In genomic region chr18:76958692-76959341, GRCh38 we compare ENCODE assay signal across 11 cellular contexts.
DNase-seq lines count a peak whose midpoint lies in the region; TF ChIP-seq lines count a peak whose summit lies in the region.
"Had no signal": no experiment of that assay in that cellular context is flagged by ENCODE, and none has a peak within 500 bp of the region (broad histone marks: within the 10 kb centered on the region; RNA-seq: fewer than 3 reads in every experiment).

No MANE protein-coding gene starts in this region.

- no peaks in the 10 kb centered on the region for H3K9me3 Mint-ChIP-seq in endothelial cell (ENCODE audit: unreplicated experiment)
- H3K9me3 Mint-ChIP-seq in activated T-helper 1 cell treated with anti-CD3 and anti-CD28 coated beads, Interleukin-12 subunit alpha, Interleukin-12 subunit beta, Interleukin-2, Interleukin-4 antibody, amounts not matched to agents 30 ng/mL and 10 ng/mL and 1 ng/mL, durations not matched to agents 14 hours and 24 hours and 36 hours: no peaks in the 10 kb centered on the region

- TF ChIP-seq RAD21 in Ishikawa (IDR thresholded peaks at IDR 0.05; ENCODE audit: low read depth): no peak

- peak; percentile 7 for DNase-seq in NCI-H2171 (lab: John Stamatoyannopoulos, UW)
- DNase-seq in endothelial cell (ENCODE audit: low spot score): no peak
- peak; percentile 35 for DNase-seq in pulmonary artery endothelial cell (ENCODE audit: low read depth, low spot score)
- DNase-seq in AG20443 (ENCODE audit: low spot score): no peak
- DNase-seq in AML-193 (lab: John Stamatoyannopoulos, UW): no peak
- DNase-seq in activated CD4-positive, alpha-beta T cell treated with anti-CD3 and anti-CD28 coated beads, Interleukin-2, amount 50 U/mL, for 4 hours: no peak
- DNase-seq in activated T-helper 1 cell treated with anti-CD3 and anti-CD28 coated beads, Interleukin-12 subunit alpha, Interleukin-12 subunit beta, Interleukin-2, Interleukin-4 antibody, amounts not matched to agents 30 ng/mL and 10 ng/mL and 1 ng/mL, durations not matched to agents 14 hours and 24 hours and 36 hours (ENCODE audit: low spot score): no peak
- DNase-seq: activated naive CD4-positive, alpha-beta T cell treated with Interleukin-2 at 50 U/mL for 16 hours; cortex of kidney; gastrocnemius medialis had no signal

- no peak for TF ChIP-seq EP300 in Ishikawa (IDR thresholded peaks at IDR 0.05; ENCODE audit: borderline replicate concordance)

- peaks cover 4% of the 10 kb centered on the region for H3K27me3 Mint-ChIP-seq in endothelial cell (ENCODE audit: unreplicated experiment)
- H3K27me3 Mint-ChIP-seq in activated T-helper 1 cell treated with anti-CD3 and anti-CD28 coated beads, Interleukin-12 subunit alpha, Interleukin-12 subunit beta, Interleukin-2, Interleukin-4 antibody, amounts not matched to agents 30 ng/mL and 10 ng/mL and 1 ng/mL, durations not matched to agents 14 hours and 24 hours and 36 hours (ENCODE audit: insufficient read depth): no peaks in the 10 kb centered on the region

- H3K27ac Mint-ChIP-seq in endothelial cell (ENCODE audit: unreplicated experiment): peak overlapping the region; percentile 19
- H3K27ac Mint-ChIP-seq in activated T-helper 1 cell treated with anti-CD3 and anti-CD28 coated beads, Interleukin-12 subunit alpha, Interleukin-12 subunit beta, Interleukin-2, Interleukin-4 antibody, amounts not matched to agents 30 ng/mL and 10 ng/mL and 1 ng/mL, durations not matched to agents 14 hours and 24 hours and 36 hours: no peak overlapping the region

- H3K36me3 Mint-ChIP-seq in endothelial cell (ENCODE audit: low read depth, unreplicated experiment): peaks cover 37% of the 10 kb centered on the region
- peaks cover 36% of the 10 kb centered on the region for H3K36me3 Mint-ChIP-seq in activated T-helper 1 cell treated with anti-CD3 and anti-CD28 coated beads, Interleukin-12 subunit alpha, Interleukin-12 subunit beta, Interleukin-2, Interleukin-4 antibody, amounts not matched to agents 30 ng/mL and 10 ng/mL and 1 ng/mL, durations not matched to agents 14 hours and 24 hours and 36 hours (ENCODE audit: low read depth)

- no peak for TF ChIP-seq CTCF in endothelial cell (IDR thresholded peaks at IDR 0.05; ENCODE audit: unreplicated experiment)

- intact Hi-C loops in activated T-helper 1 cell treated with anti-CD3 and anti-CD28 coated beads, Interleukin-12 subunit alpha, Interleukin-12 subunit beta, Interleukin-2, Interleukin-4 antibody, amounts not matched to agents 30 ng/mL and 10 ng/mL and 1 ng/mL, durations not matched to agents 14 hours and 24 hours and 36 hours (cut with micrococcal nuclease): no loop called here

- H3K4me1 Mint-ChIP-seq in endothelial cell (ENCODE audit: unreplicated experiment): peaks cover 7% of the 10 kb centered on the region
- peaks cover 22% of the 10 kb centered on the region for H3K4me1 Mint-ChIP-seq in activated T-helper 1 cell treated with anti-CD3 and anti-CD28 coated beads, Interleukin-12 subunit alpha, Interleukin-12 subunit beta, Interleukin-2, Interleukin-4 antibody, amounts not matched to agents 30 ng/mL and 10 ng/mL and 1 ng/mL, durations not matched to agents 14 hours and 24 hours and 36 hours (ENCODE audit: low read depth)

- H3K4me3 Mint-ChIP-seq in endothelial cell (ENCODE audit: unreplicated experiment): no peak overlapping the region
- no peak overlapping the region for H3K4me3 Mint-ChIP-seq in activated T-helper 1 cell treated with anti-CD3 and anti-CD28 coated beads, Interleukin-12 subunit alpha, Interleukin-12 subunit beta, Interleukin-2, Interleukin-4 antibody, amounts not matched to agents 30 ng/mL and 10 ng/mL and 1 ng/mL, durations not matched to agents 14 hours and 24 hours and 36 hours

TF ChIP-seq in Ishikawa, 13 proteins besides CTCF, POLR2A, EP300 and RAD21:
- peak; percentile 15; the same call in 1 of the 2 replicates for TF ChIP-seq USF1 (IDR thresholded peaks at IDR 0.05)
- TF ChIP-seq REST (IDR thresholded peaks at IDR 0.05; ENCODE audit: low read depth): no peak
- TF ChIP-seq TCF12 (IDR thresholded peaks at IDR 0.05; ENCODE audit: low read depth): no peak
- no peak for TF ChIP-seq ZBTB7A (IDR thresholded peaks at IDR 0.05; ENCODE audit: low read depth)
- no peak for TF ChIP-seq TEAD4 (IDR thresholded peaks at IDR 0.05)
- TF ChIP-seq TAF1 (IDR thresholded peaks at IDR 0.05; ENCODE audit: low read depth): no peak
- 0 out of 2 replicates have a peak, but pooled peaks have one; percentile 47 for TF ChIP-seq NFIC (IDR thresholded peaks at IDR 0.05)
- no peak for TF ChIP-seq YY1 (IDR thresholded peaks at IDR 0.05; ENCODE audit: low read depth)

Comparison
In these comparisons a context has a peak if more than half of its experiments do, and no peak if none do; other contexts are left out.
1. DNase-seq: peak in NCI-H2171 (single experiment) and pulmonary artery endothelial cell (single experiment); none in endothelial cell (single experiment), AG20443 (single experiment), AML-193 (0 of 2), activated CD4-positive, alpha-beta T cell treated with anti-CD3 and anti-CD28 coated beads, Interleukin-2, amount 50 U/mL, for 4 hours (0 of 2) and activated T-helper 1 cell treated with anti-CD3 and anti-CD28 coated beads, Interleukin-12 subunit alpha, Interleukin-12 subunit beta, Interleukin-2, Interleukin-4 antibody, amounts not matched to agents 30 ng/mL and 10 ng/mL and 1 ng/mL, durations not matched to agents 14 hours and 24 hours and 36 hours (single experiment).